In genomic region chr6:158047120-158047518, GRCh38 we compare ENCODE assay signal across 9 cellular contexts.
DNase-seq lines count a peak whose midpoint lies in the region; ATAC-seq and TF ChIP-seq lines count a peak whose summit lies in the region.
"Had no signal": no experiment of that assay in that cellular context is flagged by ENCODE, and none has a peak within 500 bp of the region (broad histone marks: within the 10 kb centered on the region; RNA-seq: fewer than 3 reads in every experiment).

No MANE protein-coding gene starts in this region.

- H3K4me1 Mint-ChIP-seq in activated CD4-positive, alpha-beta memory T cell treated with anti-CD3 and anti-CD28 coated beads for 36 hours (ENCODE audit: low read depth), result peaks cover 15% of the 10 kb centered on the region
- H3K4me1 Mint-ChIP-seq in effector memory CD8-positive, alpha-beta T cell (ENCODE audit: low read depth in 2 of 2), result peaks cover 9 to 12% of the 10 kb centered on the region in 2 donors
- H3K4me1 Mint-ChIP-seq in Calu3 (ENCODE audit: low read depth, unreplicated experiment), result peaks cover 21% of the 10 kb centered on the region

- peak; percentile 24 for ATAC-seq in effector memory CD8-positive, alpha-beta T cell (replicated peaks)
- ATAC-seq in HG02970 (IDR thresholded peaks at IDR 0.05; ENCODE audit: low FRiP score, unreplicated experiment), result no peak

- TF ChIP-seq CTCF in Calu3 (IDR thresholded peaks at IDR 0.05; ENCODE audit: unreplicated experiment), result no peak

- POLR2A ChIA-PET in activated CD4-positive, alpha-beta memory T cell treated with anti-CD3 and anti-CD28 coated beads for 36 hours (lab: Charles Lee), result interaction anchor here (1.1 to 2.0 kb wide), 2 partner anchors 10 to 21 kb away, joined by 3 to 10 read pairs; no protein-coding TSS in a partner anchor

- intact Hi-C loops in activated CD4-positive, alpha-beta memory T cell treated with anti-CD3 and anti-CD28 coated beads for 36 hours (cut with micrococcal nuclease), result loop anchor here (2.0 kb wide), 1 partner anchor 20 kb away; no protein-coding TSS in a partner anchor
- intact Hi-C loops in Calu3 (cut with micrococcal nuclease; ENCODE audit: unreplicated experiment), result no loop called here

- no peaks in the 10 kb centered on the region for H3K27me3 Mint-ChIP-seq in activated CD4-positive, alpha-beta memory T cell treated with anti-CD3 and anti-CD28 coated beads for 36 hours
- H3K27me3 Mint-ChIP-seq in effector memory CD8-positive, alpha-beta T cell, result no peaks in the 10 kb centered on the region
- H3K27me3 Mint-ChIP-seq in Calu3 (ENCODE audit: unreplicated experiment), result no peaks in the 10 kb centered on the region

- no peaks in the 10 kb centered on the region for H3K9me3 Mint-ChIP-seq in activated CD4-positive, alpha-beta memory T cell treated with anti-CD3 and anti-CD28 coated beads for 36 hours
- no peaks in the 10 kb centered on the region for H3K9me3 Mint-ChIP-seq in effector memory CD8-positive, alpha-beta T cell
- no peaks in the 10 kb centered on the region for H3K9me3 Mint-ChIP-seq in Calu3 (ENCODE audit: low read depth, unreplicated experiment)

- no TSS peak for BruUV-seq in Calu3 (replicated peaks; lab: Mats Ljungman, UMichigan)

- H3K36me3 Mint-ChIP-seq in activated CD4-positive, alpha-beta memory T cell treated with anti-CD3 and anti-CD28 coated beads for 36 hours, result peaks cover 36% of the 10 kb centered on the region
- H3K36me3 Mint-ChIP-seq in effector memory CD8-positive, alpha-beta T cell (ENCODE audit: insufficient read depth), result peaks cover 6% of the 10 kb centered on the region
- H3K36me3 Mint-ChIP-seq in Calu3 (ENCODE audit: insufficient read depth, unreplicated experiment), result peaks cover 13% of the 10 kb centered on the region

- H3K4me3 Mint-ChIP-seq in activated CD4-positive, alpha-beta memory T cell treated with anti-CD3 and anti-CD28 coated beads for 36 hours, result no peak overlapping the region
- H3K4me3 Mint-ChIP-seq in effector memory CD8-positive, alpha-beta T cell, result peak overlapping the region; percentile 32 to 60
- H3K4me3 Mint-ChIP-seq in Calu3 (ENCODE audit: low read depth, unreplicated experiment), result no peak overlapping the region

- CTCF ChIA-PET in activated CD4-positive, alpha-beta memory T cell treated with anti-CD3 and anti-CD28 coated beads for 36 hours (lab: Charles Lee), result interaction anchor here (0.9 to 1.4 kb wide), 5 partner anchors 11 to 64 kb away, joined by 3 to 4 read pairs (median 4); no protein-coding TSS in a partner anchor
- CTCF ChIA-PET in Calu3 (lab: Charles Lee), result no interaction called here

- H3K27ac Mint-ChIP-seq in activated CD4-positive, alpha-beta memory T cell treated with anti-CD3 and anti-CD28 coated beads for 36 hours, result peak overlapping the region; percentile 14
- peak overlapping the region; percentile 23 to 89 for H3K27ac Mint-ChIP-seq in effector memory CD8-positive, alpha-beta T cell
- no peak overlapping the region for H3K27ac Mint-ChIP-seq in Calu3 (ENCODE audit: unreplicated experiment)

- peak; percentile 70 for DNase-seq in EL
- peak; percentile 81 for DNase-seq in activated CD4-positive, alpha-beta memory T cell treated with anti-CD3 and anti-CD28 coated beads for 36 hours
- DNase-seq in effector memory CD8-positive, alpha-beta T cell, result peak in 1 of 3 experiments; percentile 17
- DNase-seq in stimulated activated CD4-positive, alpha-beta T cell treated with anti-CD3 and anti-CD28 coated beads, TNF-alpha, amount 100 ng/mL, for 1 hour (ENCODE audit: low read depth in 3 of 3, low spot score in 1 of 3), result peak in 2 of 3 donors; percentile 19 to 33
- DNase-seq in Calu3, result no peak
- no peak for DNase-seq in iPS-NIHi11 (ENCODE audit: low spot score)
- DNase-seq in AML-193 (lab: John Stamatoyannopoulos, UW), result no peak
- DNase-seq: OCI-M1 had no signal

Comparison
In these comparisons a context has a peak if more than half of its experiments do, and no peak if none do; other contexts are left out.
1. DNase-seq: peak in EL (single experiment), activated CD4-positive, alpha-beta memory T cell treated with anti-CD3 and anti-CD28 coated beads for 36 hours (single experiment) and stimulated activated CD4-positive, alpha-beta T cell treated with anti-CD3 and anti-CD28 coated beads, TNF-alpha, amount 100 ng/mL, for 1 hour (2 of 3); none in Calu3 (single experiment), iPS-NIHi11 (single experiment) and AML-193 (0 of 2).
2. H3K4me3 Mint-ChIP-seq: peak in effector memory CD8-positive, alpha-beta T cell (2 of 2); none in activated CD4-positive, alpha-beta memory T cell treated with anti-CD3 and anti-CD28 coated beads for 36 hours (single experiment) and Calu3 (single experiment).